ENCODE assay signal across 1 cellular context in the genomic region with DNA sequence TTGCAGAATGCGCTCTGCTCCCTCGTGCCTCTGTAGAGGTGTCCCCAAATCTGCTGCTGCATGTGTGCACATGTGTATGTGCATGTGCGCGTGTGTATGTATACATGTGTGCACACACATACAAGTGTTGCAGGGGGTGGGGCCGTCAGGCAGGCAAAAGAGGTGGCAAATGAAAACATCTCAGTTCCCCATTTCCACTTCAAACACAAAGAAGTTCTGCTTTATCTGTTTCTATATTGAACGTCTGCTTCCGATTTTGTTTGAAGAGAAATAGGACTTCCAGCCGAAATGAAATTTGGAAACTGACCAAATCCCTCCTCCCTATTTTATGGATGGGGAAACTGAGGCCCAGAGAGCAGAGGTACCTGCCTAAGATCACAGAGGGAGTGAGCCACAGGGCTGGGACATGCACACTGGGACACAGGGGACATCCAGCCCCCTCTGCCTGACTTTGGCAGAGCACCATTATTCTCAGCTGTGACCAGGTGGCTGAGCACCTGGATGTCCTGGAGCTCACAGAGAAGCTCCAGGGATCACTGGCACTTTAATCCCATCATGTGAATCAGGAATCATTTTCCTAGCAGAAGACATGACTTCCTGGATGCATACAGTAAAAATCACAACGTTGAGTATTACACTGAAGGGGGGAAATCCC.
TF ChIP-seq lines count a peak whose summit lies in the region.

No MANE protein-coding gene starts in this region.

TF ChIP-seq in GM23338, 12 proteins besides CTCF, POLR2A, EP300 and RAD21 (continued from another document):
- TF ChIP-seq, protein P1, sequence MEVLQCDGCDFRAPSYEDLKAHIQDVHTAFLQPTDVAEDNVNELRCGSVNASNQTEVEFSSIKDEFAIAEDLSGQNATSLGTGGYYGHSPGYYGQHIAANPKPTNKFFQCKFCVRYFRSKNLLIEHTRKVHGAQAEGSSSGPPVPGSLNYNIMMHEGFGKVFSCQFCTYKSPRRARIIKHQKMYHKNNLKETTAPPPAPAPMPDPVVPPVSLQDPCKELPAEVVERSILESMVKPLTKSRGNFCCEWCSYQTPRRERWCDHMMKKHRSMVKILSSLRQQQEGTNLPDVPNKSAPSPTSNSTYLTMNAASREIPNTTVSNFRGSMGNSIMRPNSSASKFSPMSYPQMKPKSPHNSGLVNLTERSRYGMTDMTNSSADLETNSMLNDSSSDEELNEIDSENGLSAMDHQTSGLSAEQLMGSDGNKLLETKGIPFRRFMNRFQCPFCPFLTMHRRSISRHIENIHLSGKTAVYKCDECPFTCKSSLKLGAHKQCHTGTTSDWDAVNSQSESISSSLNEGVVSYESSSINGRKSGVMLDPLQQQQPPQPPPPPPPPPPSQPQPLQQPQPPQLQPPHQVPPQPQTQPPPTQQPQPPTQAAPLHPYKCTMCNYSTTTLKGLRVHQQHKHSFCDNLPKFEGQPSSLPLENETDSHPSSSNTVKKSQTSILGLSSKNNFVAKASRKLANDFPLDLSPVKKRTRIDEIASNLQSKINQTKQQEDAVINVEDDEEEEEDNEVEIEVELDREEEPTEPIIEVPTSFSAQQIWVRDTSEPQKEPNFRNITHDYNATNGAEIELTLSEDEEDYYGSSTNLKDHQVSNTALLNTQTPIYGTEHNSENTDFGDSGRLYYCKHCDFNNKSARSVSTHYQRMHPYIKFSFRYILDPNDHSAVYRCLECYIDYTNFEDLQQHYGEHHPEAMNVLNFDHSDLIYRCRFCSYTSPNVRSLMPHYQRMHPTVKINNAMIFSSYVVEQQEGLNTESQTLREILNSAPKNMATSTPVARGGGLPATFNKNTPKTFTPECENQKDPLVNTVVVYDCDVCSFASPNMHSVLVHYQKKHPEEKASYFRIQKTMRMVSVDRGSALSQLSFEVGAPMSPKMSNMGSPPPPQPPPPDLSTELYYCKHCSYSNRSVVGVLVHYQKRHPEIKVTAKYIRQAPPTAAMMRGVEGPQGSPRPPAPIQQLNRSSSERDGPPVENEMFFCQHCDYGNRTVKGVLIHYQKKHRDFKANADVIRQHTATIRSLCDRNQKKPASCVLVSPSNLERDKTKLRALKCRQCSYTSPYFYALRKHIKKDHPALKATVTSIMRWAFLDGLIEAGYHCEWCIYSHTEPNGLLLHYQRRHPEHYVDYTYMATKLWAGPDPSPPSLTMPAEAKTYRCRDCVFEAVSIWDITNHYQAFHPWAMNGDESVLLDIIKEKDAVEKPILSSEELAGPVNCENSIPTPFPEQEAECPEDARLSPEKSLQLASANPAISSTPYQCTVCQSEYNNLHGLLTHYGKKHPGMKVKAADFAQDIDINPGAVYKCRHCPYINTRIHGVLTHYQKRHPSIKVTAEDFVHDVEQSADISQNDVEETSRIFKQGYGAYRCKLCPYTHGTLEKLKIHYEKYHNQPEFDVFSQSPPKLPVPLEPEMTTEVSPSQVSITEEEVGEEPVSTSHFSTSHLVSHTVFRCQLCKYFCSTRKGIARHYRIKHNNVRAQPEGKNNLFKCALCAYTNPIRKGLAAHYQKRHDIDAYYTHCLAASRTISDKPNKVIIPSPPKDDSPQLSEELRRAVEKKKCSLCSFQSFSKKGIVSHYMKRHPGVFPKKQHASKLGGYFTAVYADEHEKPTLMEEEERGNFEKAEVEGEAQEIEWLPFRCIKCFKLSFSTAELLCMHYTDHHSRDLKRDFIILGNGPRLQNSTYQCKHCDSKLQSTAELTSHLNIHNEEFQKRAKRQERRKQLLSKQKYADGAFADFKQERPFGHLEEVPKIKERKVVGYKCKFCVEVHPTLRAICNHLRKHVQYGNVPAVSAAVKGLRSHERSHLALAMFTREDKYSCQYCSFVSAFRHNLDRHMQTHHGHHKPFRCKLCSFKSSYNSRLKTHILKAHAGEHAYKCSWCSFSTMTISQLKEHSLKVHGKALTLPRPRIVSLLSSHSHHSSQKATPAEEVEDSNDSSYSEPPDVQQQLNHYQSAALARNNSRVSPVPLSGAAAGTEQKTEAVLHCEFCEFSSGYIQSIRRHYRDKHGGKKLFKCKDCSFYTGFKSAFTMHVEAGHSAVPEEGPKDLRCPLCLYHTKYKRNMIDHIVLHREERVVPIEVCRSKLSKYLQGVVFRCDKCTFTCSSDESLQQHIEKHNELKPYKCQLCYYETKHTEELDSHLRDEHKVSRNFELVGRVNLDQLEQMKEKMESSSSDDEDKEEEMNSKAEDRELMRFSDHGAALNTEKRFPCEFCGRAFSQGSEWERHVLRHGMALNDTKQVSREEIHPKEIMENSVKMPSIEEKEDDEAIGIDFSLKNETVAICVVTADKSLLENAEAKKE (CRISPR knock-in tag; IDR thresholded peaks at IDR 0.05): no peak
- TF ChIP-seq STAT1 (IDR thresholded peaks at IDR 0.05; ENCODE audit: unreplicated experiment): no peak
- TF ChIP-seq ZNF114 (CRISPR knock-in tag; IDR thresholded peaks at IDR 0.05): no peak
- no peak for TF ChIP-seq ZNF331 (CRISPR knock-in tag; IDR thresholded peaks at IDR 0.05; ENCODE audit: low read depth)
- TF ChIP-seq, protein P2, sequence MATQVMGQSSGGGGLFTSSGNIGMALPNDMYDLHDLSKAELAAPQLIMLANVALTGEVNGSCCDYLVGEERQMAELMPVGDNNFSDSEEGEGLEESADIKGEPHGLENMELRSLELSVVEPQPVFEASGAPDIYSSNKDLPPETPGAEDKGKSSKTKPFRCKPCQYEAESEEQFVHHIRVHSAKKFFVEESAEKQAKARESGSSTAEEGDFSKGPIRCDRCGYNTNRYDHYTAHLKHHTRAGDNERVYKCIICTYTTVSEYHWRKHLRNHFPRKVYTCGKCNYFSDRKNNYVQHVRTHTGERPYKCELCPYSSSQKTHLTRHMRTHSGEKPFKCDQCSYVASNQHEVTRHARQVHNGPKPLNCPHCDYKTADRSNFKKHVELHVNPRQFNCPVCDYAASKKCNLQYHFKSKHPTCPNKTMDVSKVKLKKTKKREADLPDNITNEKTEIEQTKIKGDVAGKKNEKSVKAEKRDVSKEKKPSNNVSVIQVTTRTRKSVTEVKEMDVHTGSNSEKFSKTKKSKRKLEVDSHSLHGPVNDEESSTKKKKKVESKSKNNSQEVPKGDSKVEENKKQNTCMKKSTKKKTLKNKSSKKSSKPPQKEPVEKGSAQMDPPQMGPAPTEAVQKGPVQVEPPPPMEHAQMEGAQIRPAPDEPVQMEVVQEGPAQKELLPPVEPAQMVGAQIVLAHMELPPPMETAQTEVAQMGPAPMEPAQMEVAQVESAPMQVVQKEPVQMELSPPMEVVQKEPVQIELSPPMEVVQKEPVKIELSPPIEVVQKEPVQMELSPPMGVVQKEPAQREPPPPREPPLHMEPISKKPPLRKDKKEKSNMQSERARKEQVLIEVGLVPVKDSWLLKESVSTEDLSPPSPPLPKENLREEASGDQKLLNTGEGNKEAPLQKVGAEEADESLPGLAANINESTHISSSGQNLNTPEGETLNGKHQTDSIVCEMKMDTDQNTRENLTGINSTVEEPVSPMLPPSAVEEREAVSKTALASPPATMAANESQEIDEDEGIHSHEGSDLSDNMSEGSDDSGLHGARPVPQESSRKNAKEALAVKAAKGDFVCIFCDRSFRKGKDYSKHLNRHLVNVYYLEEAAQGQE (IDR thresholded peaks at IDR 0.05; ENCODE audit: unreplicated experiment): no peak
- no peak for TF ChIP-seq CREB1 (CRISPR knock-in tag; IDR thresholded peaks at IDR 0.05; ENCODE audit: low read depth)
- no peak for TF ChIP-seq POLR2AphosphoS5 (IDR thresholded peaks at IDR 0.05; ENCODE audit: low read depth)
- no peak for TF ChIP-seq EZH2phosphoT487 (IDR thresholded peaks at IDR 0.05; ENCODE audit: unreplicated experiment)
